36 cellular contexts compared by ENCODE assay signal in the genomic region with DNA sequence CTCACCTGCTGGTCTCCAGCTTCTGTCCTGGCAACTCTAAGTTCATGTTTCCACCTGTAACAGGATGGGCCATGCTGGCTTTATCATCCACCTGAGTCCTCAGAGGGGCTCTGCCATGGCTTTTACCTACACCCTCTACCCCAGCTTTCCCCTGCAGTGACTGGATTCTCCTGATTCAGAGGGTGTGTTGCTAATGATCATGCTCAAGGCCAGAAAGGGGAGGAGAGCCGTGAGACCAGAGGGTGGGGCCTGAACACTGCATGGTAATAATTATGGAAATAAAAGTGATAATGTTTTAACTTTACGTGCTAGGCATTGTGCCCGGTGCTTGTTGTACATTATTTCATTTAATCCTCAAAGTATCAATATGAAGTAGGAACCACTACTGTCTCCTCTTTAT. TPM values are rescaled to one million over a fixed set of nuclear protein-coding genes. Genes with fewer than 3 reads are reported as not detected.
"Had no signal": no experiment of that assay in that cellular context is flagged by ENCODE, and none has a peak within 500 bp of the region (broad histone marks: within the 10 kb centered on the region; RNA-seq: fewer than 3 reads in every experiment).

No MANE protein-coding gene starts in this region.

- H3K36me3 ChIP-seq: ascending aorta, cardiac muscle cell had no signal

- H3K27ac ChIP-seq: ascending aorta, cardiac muscle cell, VCaP had no signal

- H3K4me1 Mint-ChIP-seq: activated B cell treated with CpG ODN at 0.5 μM for 24 hours; activated CD4-positive, alpha-beta T cell treated with anti-CD3 and anti-CD28 coated beads, Interleukin-2, amount 10 ng/mL, durations not matched to agents 24 days and 14 days; activated CD8-positive, alpha-beta memory T cell treated with anti-CD3 and anti-CD28 coated beads, Interleukin-2, amount 10 ng/mL, durations not matched to agents 7 days and 5 days; activated naive CD4-positive, alpha-beta T cell treated with anti-CD3 and anti-CD28 coated beads, Interleukin-2, amount 10 ng/mL, durations not matched to agents 7 days and 5 days; activated naive CD4-positive, alpha-beta T cell treated with anti-CD3 and anti-CD28 coated beads, Interleukin-2, amount 50 U/mL, for 24 hours; activated naive CD8-positive, alpha-beta T cell treated with anti-CD3 and anti-CD28 coated beads, Interleukin-2, amount 10 ng/mL, durations not matched to agents 7 days and 5 days; activated naive CD8-positive, alpha-beta T cell treated with anti-CD3 and anti-CD28 coated beads, Interleukin-2, amount 50 U/mL, for 24 hours; central memory CD8-positive, alpha-beta T cell had no signal

- H3K9me3 ChIP-seq: ascending aorta had no signal

- ATAC-seq: activated CD8-positive, alpha-beta memory T cell treated with anti-CD3 and anti-CD28 coated beads, Interleukin-2, amount 10 ng/mL, durations not matched to agents 7 days and 5 days; activated CD8-positive, alpha-beta T cell treated with anti-CD3 and anti-CD28 coated beads, Interleukin-2, amount 10 ng/mL, durations not matched to agents 7 days and 5 days; activated naive CD8-positive, alpha-beta T cell treated with anti-CD3 and anti-CD28 coated beads, Interleukin-2, amount 50 U/mL, for 24 hours had no signal

- H3K27me3 ChIP-seq: ascending aorta, cardiac muscle cell had no signal

- H3K4me1 ChIP-seq: ascending aorta had no signal

- DNase-seq: activated B cell treated with CpG ODN at 0.5 μM for 24 hours; activated CD4-positive, alpha-beta memory T cell treated with anti-CD3 and anti-CD28 coated beads for 36 hours; activated CD4-positive, alpha-beta T cell treated with anti-CD3 and anti-CD28 coated beads for 4 hours; activated CD4-positive, alpha-beta T cell treated with anti-CD3 and anti-CD28 coated beads, Interleukin-2, amount 10 ng/mL, durations not matched to agents 24 days and 14 days; activated CD4-positive, alpha-beta T cell treated with anti-CD3 and anti-CD28 coated beads, Interleukin-2, amount 50 U/mL, for 1 hour; activated CD4-positive, alpha-beta T cell treated with anti-CD3 and anti-CD28 coated beads, Interleukin-2, amount 50 U/mL, for 4 hours; activated CD4-positive, CD25-positive, alpha-beta regulatory T cell treated with anti-CD3 and anti-CD28 coated beads, Interleukin-2, amount 50 U/mL, for 72 hours; activated CD8-positive, alpha-beta memory T cell treated with anti-CD3 and anti-CD28 coated beads for 24 hours; activated CD8-positive, alpha-beta memory T cell treated with anti-CD3 and anti-CD28 coated beads, Interleukin-2, amount 10 ng/mL, durations not matched to agents 7 days and 5 days; activated CD8-positive, alpha-beta memory T cell treated with anti-CD3 and anti-CD28 coated beads, Interleukin-2, amount 50 U/mL, for 48 hours; activated CD8-positive, alpha-beta T cell treated with anti-CD3 and anti-CD28 coated beads, Interleukin-2, amount 10 ng/mL, durations not matched to agents 7 days and 5 days; activated effector memory CD4-positive, alpha-beta T cell treated with Interleukin-2 at 50 U/mL for 16 hours; activated gamma-delta T cell; activated naive CD4-positive, alpha-beta T cell treated with anti-CD3 and anti-CD28 coated beads, Interleukin-2, amount 10 ng/mL, durations not matched to agents 7 days and 5 days; activated naive CD4-positive, alpha-beta T cell treated with Interleukin-2 at 50 U/mL for 16 hours; activated naive CD8-positive, alpha-beta T cell treated with anti-CD3 and anti-CD28 coated beads, Interleukin-2, amount 10 ng/mL, durations not matched to agents 7 days and 5 days; activated naive CD8-positive, alpha-beta T cell treated with anti-CD3 and anti-CD28 coated beads, Interleukin-2, amount 50 U/mL, for 24 hours; activated T-cell treated with anti-CD3 and anti-CD28 coated beads, Interleukin-2, amount 50 U/mL, for 24 hours; activated T-cell treated with anti-CD3 and anti-CD28 coated beads, Interleukin-2, amount 50 U/mL, for 48 hours; amygdala; anterior cingulate cortex; cerebellar nuclear complex; T-helper 1 cell; T-helper 2 cell; T-helper 9 cell had no signal

- H3K4me3 Mint-ChIP-seq: activated B cell treated with CpG ODN at 0.5 μM for 24 hours; activated CD4-positive, alpha-beta memory T cell treated with anti-CD3 and anti-CD28 coated beads for 36 hours; activated CD4-positive, alpha-beta T cell treated with anti-CD3 and anti-CD28 coated beads, Interleukin-2, amount 10 ng/mL, durations not matched to agents 24 days and 14 days; activated CD8-positive, alpha-beta memory T cell treated with anti-CD3 and anti-CD28 coated beads, Interleukin-2, amount 10 ng/mL, durations not matched to agents 7 days and 5 days; activated CD8-positive, alpha-beta T cell treated with anti-CD3 and anti-CD28 coated beads, Interleukin-2, amount 10 ng/mL, durations not matched to agents 7 days and 5 days; activated naive CD4-positive, alpha-beta T cell treated with anti-CD3 and anti-CD28 coated beads, Interleukin-2, amount 10 ng/mL, durations not matched to agents 7 days and 5 days; activated naive CD4-positive, alpha-beta T cell treated with anti-CD3 and anti-CD28 coated beads, Interleukin-2, amount 50 U/mL, for 24 hours; activated naive CD8-positive, alpha-beta T cell; activated naive CD8-positive, alpha-beta T cell treated with anti-CD3 and anti-CD28 coated beads, Interleukin-2, amount 10 ng/mL, durations not matched to agents 7 days and 5 days; activated naive CD8-positive, alpha-beta T cell treated with anti-CD3 and anti-CD28 coated beads, Interleukin-2, amount 50 U/mL, for 24 hours; activated T-cell treated with anti-CD3 and anti-CD28 coated beads, Interleukin-2, amount 50 U/mL, for 24 hours; brain; central memory CD8-positive, alpha-beta T cell; T-helper 1 cell treated with Interleukin-12 subunit alpha and Interleukin-12 subunit beta and Interleukin-4 antibody, amounts not matched to agents 30 μg/mL and 1 μg/mL, for 36 hours; T-helper 2 cell treated with Interferon-gamma antibody and Interleukin-4, amounts not matched to agents 5 μg/mL and 100 μg/mL, for 36 hours had no signal

- H3K27me3 Mint-ChIP-seq: activated CD4-positive, alpha-beta memory T cell treated with anti-CD3 and anti-CD28 coated beads for 36 hours; activated CD8-positive, alpha-beta memory T cell treated with anti-CD3 and anti-CD28 coated beads, Interleukin-2, amount 10 ng/mL, durations not matched to agents 7 days and 5 days; activated naive CD8-positive, alpha-beta T cell; activated naive CD8-positive, alpha-beta T cell treated with anti-CD3 and anti-CD28 coated beads, Interleukin-2, amount 50 U/mL, for 24 hours; brain had no signal

- H3K36me3 Mint-ChIP-seq: activated CD4-positive, alpha-beta memory T cell treated with anti-CD3 and anti-CD28 coated beads for 36 hours; activated CD8-positive, alpha-beta memory T cell treated with anti-CD3 and anti-CD28 coated beads, Interleukin-2, amount 10 ng/mL, durations not matched to agents 7 days and 5 days; activated naive CD4-positive, alpha-beta T cell treated with anti-CD3 and anti-CD28 coated beads, Interleukin-2, amount 10 ng/mL, durations not matched to agents 7 days and 5 days; activated naive CD4-positive, alpha-beta T cell treated with anti-CD3 and anti-CD28 coated beads, Interleukin-2, amount 50 U/mL, for 24 hours; activated naive CD8-positive, alpha-beta T cell; activated naive CD8-positive, alpha-beta T cell treated with anti-CD3 and anti-CD28 coated beads, Interleukin-2, amount 10 ng/mL, durations not matched to agents 7 days and 5 days; brain had no signal

- H3K27ac Mint-ChIP-seq: activated B cell treated with CpG ODN at 0.5 μM for 24 hours; activated CD4-positive, alpha-beta memory T cell treated with anti-CD3 and anti-CD28 coated beads for 36 hours; activated CD4-positive, alpha-beta T cell treated with anti-CD3 and anti-CD28 coated beads, Interleukin-2, amount 10 ng/mL, durations not matched to agents 24 days and 14 days; activated CD8-positive, alpha-beta memory T cell treated with anti-CD3 and anti-CD28 coated beads, Interleukin-2, amount 10 ng/mL, durations not matched to agents 7 days and 5 days; activated CD8-positive, alpha-beta T cell treated with anti-CD3 and anti-CD28 coated beads, Interleukin-2, amount 10 ng/mL, durations not matched to agents 7 days and 5 days; activated naive CD4-positive, alpha-beta T cell treated with anti-CD3 and anti-CD28 coated beads, Interleukin-2, amount 10 ng/mL, durations not matched to agents 7 days and 5 days; activated naive CD4-positive, alpha-beta T cell treated with anti-CD3 and anti-CD28 coated beads, Interleukin-2, amount 50 U/mL, for 24 hours; activated naive CD8-positive, alpha-beta T cell; activated naive CD8-positive, alpha-beta T cell treated with anti-CD3 and anti-CD28 coated beads, Interleukin-2, amount 10 ng/mL, durations not matched to agents 7 days and 5 days; activated naive CD8-positive, alpha-beta T cell treated with anti-CD3 and anti-CD28 coated beads, Interleukin-2, amount 50 U/mL, for 24 hours; activated T-cell treated with anti-CD3 and anti-CD28 coated beads, Interleukin-2, amount 50 U/mL, for 24 hours; activated T-helper 2 cell treated with anti-CD3 and anti-CD28 coated beads, Interferon-gamma antibody, Interleukin-2, Interleukin-4, amounts not matched to agents 10 μg/mL and 5 μg/mL and 100 μg/mL, durations not matched to agents 14 hours and 24 hours and 36 hours; T-helper 1 cell treated with Interleukin-12 subunit alpha and Interleukin-12 subunit beta and Interleukin-4 antibody, amounts not matched to agents 30 μg/mL and 1 μg/mL, for 36 hours; T-helper 2 cell treated with Interferon-gamma antibody and Interleukin-4, amounts not matched to agents 5 μg/mL and 100 μg/mL, for 36 hours had no signal

- H3K9me3 Mint-ChIP-seq: activated B cell treated with CpG ODN at 0.5 μM for 24 hours; activated CD4-positive, alpha-beta memory T cell treated with anti-CD3 and anti-CD28 coated beads for 36 hours; activated CD4-positive, alpha-beta T cell treated with anti-CD3 and anti-CD28 coated beads, Interleukin-2, amount 10 ng/mL, durations not matched to agents 24 days and 14 days; activated naive CD4-positive, alpha-beta T cell treated with anti-CD3 and anti-CD28 coated beads, Interleukin-2, amount 10 ng/mL, durations not matched to agents 7 days and 5 days; activated naive CD4-positive, alpha-beta T cell treated with anti-CD3 and anti-CD28 coated beads, Interleukin-2, amount 50 U/mL, for 24 hours; activated naive CD8-positive, alpha-beta T cell treated with anti-CD3 and anti-CD28 coated beads, Interleukin-2, amount 10 ng/mL, durations not matched to agents 7 days and 5 days; activated naive CD8-positive, alpha-beta T cell treated with anti-CD3 and anti-CD28 coated beads, Interleukin-2, amount 50 U/mL, for 24 hours; activated T-cell treated with anti-CD3 and anti-CD28 coated beads, Interleukin-2, amount 50 U/mL, for 24 hours; activated T-helper 2 cell treated with anti-CD3 and anti-CD28 coated beads, Interferon-gamma antibody, Interleukin-2, Interleukin-4, amounts not matched to agents 10 μg/mL and 5 μg/mL and 100 μg/mL, durations not matched to agents 14 hours and 24 hours and 36 hours; central memory CD8-positive, alpha-beta T cell; T-helper 1 cell treated with Interleukin-12 subunit alpha and Interleukin-12 subunit beta and Interleukin-4 antibody, amounts not matched to agents 30 μg/mL and 1 μg/mL, for 36 hours; T-helper 2 cell treated with Interferon-gamma antibody and Interleukin-4, amounts not matched to agents 5 μg/mL and 100 μg/mL, for 36 hours had no signal

- H3K4me3 ChIP-seq: ascending aorta, cardiac muscle cell had no signal

- FAIRE-seq: TTC549 had no signal

RNA-seq across cellular contexts. Expression of gene CNIH3, which starts 53.3 kb away (rescaled TPM):
- total RNA-seq: ascending aorta had no signal
